8 cellular contexts compared by ENCODE assay signal in the genomic region with DNA sequence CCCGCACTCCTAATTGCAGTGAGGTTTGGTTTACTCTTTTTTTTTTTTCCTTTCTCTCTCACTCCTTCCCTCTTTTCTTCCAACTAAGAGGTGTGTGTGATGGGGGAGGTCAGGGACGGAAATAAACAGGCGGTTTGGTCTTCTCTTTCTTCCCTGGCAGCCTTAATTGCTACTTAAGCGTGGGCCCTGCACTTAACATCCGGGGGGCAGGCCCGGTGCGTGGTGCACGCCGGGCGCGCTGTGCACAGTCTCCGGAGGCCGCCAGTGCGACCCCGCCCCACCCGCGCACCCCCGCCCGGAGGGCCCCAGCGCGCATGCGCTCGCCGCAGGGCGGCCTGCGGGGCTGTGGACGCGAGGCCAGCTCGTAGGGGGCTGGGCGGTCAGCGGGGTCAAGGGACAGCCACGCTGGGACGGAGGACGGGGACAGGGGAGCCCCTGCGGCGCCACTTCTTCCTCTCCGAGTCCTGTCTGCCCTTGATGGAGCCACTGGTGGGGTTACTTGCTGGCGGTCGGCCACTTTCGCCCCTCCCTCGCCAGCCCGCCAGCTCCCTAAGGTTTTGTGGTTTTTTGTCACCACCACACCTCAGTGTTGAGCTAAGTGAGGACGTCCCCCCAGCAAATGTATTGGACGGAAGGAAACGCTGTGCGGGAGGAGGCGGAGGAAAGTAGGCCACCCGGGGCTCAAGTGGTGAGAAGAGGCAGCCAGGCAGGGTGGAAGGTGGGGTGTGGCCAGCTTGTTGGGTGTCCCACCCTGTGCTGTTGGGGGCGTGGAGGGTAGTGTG.
A peak's percentile ranks its signal among the peaks of the same experiment; 100 is the strongest.
DNase-seq lines count a peak whose midpoint lies in the region; TF ChIP-seq lines count a peak whose summit lies in the region.

No MANE protein-coding gene starts in this region.

- DNase-seq in Calu3, result peak; percentile 58
- peak; percentile 97 for DNase-seq in H7
- DNase-seq in NCI-H2171 treated with DMSO at 0.1 percent for 48 hours (lab: John Stamatoyannopoulos, UW), result peak; percentile 84
- peak; percentile 80 to 84 for DNase-seq in activated CD4-positive, alpha-beta T cell treated with anti-CD3 and anti-CD28 coated beads, Interleukin-2, amount 50 U/mL, for 48 hours
- peak; percentile 59 for DNase-seq in effector CD4-positive, alpha-beta T cell
- DNase-seq in middle frontal gyrus (ENCODE audit: extremely low spot score, low spot score), result peak; percentile 20
- DNase-seq in stimulated activated CD8-positive, alpha-beta memory T cell treated with anti-CD3 and anti-CD28 coated beads, Interleukin-4, amount 100 ng/mL, for 1 hour (ENCODE audit: low read depth in 2 of 2, low spot score in 1 of 2), result peak; percentile 30 to 55
- DNase-seq in HPDE6-E6E7 (ENCODE audit: extremely low spot score), result no peak

- BruUV-seq in Calu3 (replicated peaks; lab: Mats Ljungman, UMichigan), result no TSS peak

- no peak overlapping the region for H3K27ac Mint-ChIP-seq in Calu3 (ENCODE audit: unreplicated experiment)

- H3K4me3 ChIP-seq in H7 (ENCODE audit: insufficient read depth, low read depth, low read length), result peak overlapping the region; percentile 56

- no peaks in the 10 kb centered on the region for H3K4me1 Mint-ChIP-seq in Calu3 (ENCODE audit: low read depth, unreplicated experiment)

- no peak for TF ChIP-seq CTCF in Calu3 (IDR thresholded peaks at IDR 0.05; ENCODE audit: unreplicated experiment)

- H3K36me3 ChIP-seq in H7 (replicated peaks; ENCODE audit: control insufficient read depth, insufficient read depth, low read length), result no peaks in the 10 kb centered on the region

- peak overlapping the region; percentile 7 for H3K4me3 Mint-ChIP-seq in Calu3 (ENCODE audit: low read depth, unreplicated experiment)

- no peaks in the 10 kb centered on the region for H3K36me3 Mint-ChIP-seq in Calu3 (ENCODE audit: insufficient read depth, unreplicated experiment)

- CTCF ChIA-PET in Calu3 (lab: Charles Lee), result interaction anchor here (0.5 to 1.8 kb wide), 7 partner anchors 10 to 170 kb away, joined by 3 to 10 read pairs (median 3); no protein-coding TSS in a partner anchor

- H3K27me3 Mint-ChIP-seq in Calu3 (ENCODE audit: unreplicated experiment), result peaks cover 97% of the 10 kb centered on the region

- intact Hi-C loops in Calu3 (cut with micrococcal nuclease; ENCODE audit: unreplicated experiment), result no loop called here

- no peaks in the 10 kb centered on the region; the same call in 1 of the 2 replicates for H3K27me3 ChIP-seq in H7 (ENCODE audit: control insufficient read depth, insufficient read depth, low read length)

- H3K9me3 Mint-ChIP-seq in Calu3 (ENCODE audit: low read depth, unreplicated experiment), result no peaks in the 10 kb centered on the region
